Comparison of ENCODE assay signal across 1 cellular context in the genomic region with DNA sequence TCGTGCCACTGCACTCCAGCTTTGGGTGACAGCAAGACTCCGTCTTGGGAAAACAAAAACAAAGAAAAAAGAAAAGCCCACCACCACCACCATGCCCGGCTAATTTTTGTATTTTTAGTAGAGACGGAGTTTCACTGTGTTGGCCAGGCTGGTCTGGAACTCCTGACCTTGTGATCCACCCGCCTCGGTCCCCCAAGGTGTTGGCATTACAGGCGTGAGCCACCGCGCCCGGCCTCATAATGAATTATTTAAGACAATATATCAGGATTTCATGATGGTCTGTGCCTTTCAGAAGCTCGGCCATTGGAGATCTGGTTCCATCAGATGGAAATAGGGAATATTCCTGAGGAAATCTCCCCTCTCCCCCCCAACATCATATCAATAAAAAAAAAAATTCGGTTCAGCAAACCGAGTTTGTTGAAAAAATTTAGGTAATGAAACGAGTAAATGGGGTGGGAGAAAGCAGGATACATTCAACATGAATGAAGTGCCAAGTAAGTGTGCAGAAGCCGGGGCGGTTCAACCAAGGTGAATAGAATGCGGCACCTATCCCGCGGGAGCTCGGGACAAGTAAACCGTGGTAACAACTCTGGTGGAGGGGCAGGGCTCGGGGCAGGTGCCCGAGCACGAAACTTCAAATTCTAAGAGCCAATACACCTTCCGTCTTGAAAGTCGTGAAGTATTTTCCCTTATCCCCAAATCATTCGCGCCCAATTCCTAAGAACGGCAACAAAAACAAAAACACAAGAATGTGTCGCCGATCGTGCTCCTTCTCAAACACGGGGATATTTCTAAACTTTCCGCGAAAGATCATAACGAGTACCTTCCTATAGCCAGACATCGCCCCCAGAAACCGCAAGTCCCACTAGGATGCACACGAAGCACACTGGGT.
A peak's percentile ranks its signal among the peaks of the same experiment; 100 is the strongest.
TF ChIP-seq lines count a peak whose summit lies in the region.

No MANE protein-coding gene starts in this region.

TF ChIP-seq in HEK293, 187 proteins besides CTCF, POLR2A, EP300 and RAD21 (continued from another document and continues in another):
- TF ChIP-seq, protein P1, sequence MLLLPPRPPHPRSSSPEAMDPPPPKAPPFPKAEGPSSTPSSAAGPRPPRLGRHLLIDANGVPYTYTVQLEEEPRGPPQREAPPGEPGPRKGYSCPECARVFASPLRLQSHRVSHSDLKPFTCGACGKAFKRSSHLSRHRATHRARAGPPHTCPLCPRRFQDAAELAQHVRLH (tag by site-specific recombination; IDR thresholded peaks at IDR 0.05), result 0 out of 2 replicates have a peak, but pooled peaks have one; percentile 14
- TF ChIP-seq, protein P2, sequence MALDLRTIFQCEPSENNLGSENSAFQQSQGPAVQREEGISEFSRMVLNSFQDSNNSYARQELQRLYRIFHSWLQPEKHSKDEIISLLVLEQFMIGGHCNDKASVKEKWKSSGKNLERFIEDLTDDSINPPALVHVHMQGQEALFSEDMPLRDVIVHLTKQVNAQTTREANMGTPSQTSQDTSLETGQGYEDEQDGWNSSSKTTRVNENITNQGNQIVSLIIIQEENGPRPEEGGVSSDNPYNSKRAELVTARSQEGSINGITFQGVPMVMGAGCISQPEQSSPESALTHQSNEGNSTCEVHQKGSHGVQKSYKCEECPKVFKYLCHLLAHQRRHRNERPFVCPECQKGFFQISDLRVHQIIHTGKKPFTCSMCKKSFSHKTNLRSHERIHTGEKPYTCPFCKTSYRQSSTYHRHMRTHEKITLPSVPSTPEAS (tag by site-specific recombination; IDR thresholded peaks at IDR 0.05), result no peak
- TF ChIP-seq PATZ1 (tag by site-specific recombination; IDR thresholded peaks at IDR 0.05) (no peak), PRDM2 (tag by site-specific recombination; IDR thresholded peaks at IDR 0.05; ENCODE audit: borderline replicate concordance) (no peak), ZEB2 (tag by site-specific recombination; IDR thresholded peaks at IDR 0.05) (no peak; the same call in 1 of the 2 replicates), ZNF239 (tag by site-specific recombination; IDR thresholded peaks at IDR 0.05) (no peak), ZNF596 (tag by site-specific recombination; IDR thresholded peaks at IDR 0.05) (no peak), GLIS2 (tag by site-specific recombination; IDR thresholded peaks at IDR 0.05) (no peak), ZBTB21 (tag by site-specific recombination; IDR thresholded peaks at IDR 0.05) (peak; percentile 9; the same call in 1 of the 2 replicates), ZNF341 (tag by site-specific recombination; IDR thresholded peaks at IDR 0.05; ENCODE audit: low read depth) (peak; percentile 61), FEZF1 (tag by site-specific recombination; IDR thresholded peaks at IDR 0.05) (no peak), ZNF416 (tag by site-specific recombination; IDR thresholded peaks at IDR 0.05) (no peak), ZNF768 (tag by site-specific recombination; IDR thresholded peaks at IDR 0.05) (no peak), ZNF266 (tag by site-specific recombination; IDR thresholded peaks at IDR 0.05; ENCODE audit: low read depth) (no peak), ZNF629 (tag by site-specific recombination; IDR thresholded peaks at IDR 0.05) (no peak), ZNF692 (tag by site-specific recombination; IDR thresholded peaks at IDR 0.05) (peak; percentile 73), PRDM10 (tag by site-specific recombination; IDR thresholded peaks at IDR 0.05) (peak; percentile 87; the same call in 1 of the 2 replicates), ZNF433 (tag by site-specific recombination; IDR thresholded peaks at IDR 0.05; ENCODE audit: low read depth) (no peak), MYNN (tag by site-specific recombination; IDR thresholded peaks at IDR 0.05; ENCODE audit: borderline replicate concordance) (no peak)
- TF ChIP-seq, protein P3, sequence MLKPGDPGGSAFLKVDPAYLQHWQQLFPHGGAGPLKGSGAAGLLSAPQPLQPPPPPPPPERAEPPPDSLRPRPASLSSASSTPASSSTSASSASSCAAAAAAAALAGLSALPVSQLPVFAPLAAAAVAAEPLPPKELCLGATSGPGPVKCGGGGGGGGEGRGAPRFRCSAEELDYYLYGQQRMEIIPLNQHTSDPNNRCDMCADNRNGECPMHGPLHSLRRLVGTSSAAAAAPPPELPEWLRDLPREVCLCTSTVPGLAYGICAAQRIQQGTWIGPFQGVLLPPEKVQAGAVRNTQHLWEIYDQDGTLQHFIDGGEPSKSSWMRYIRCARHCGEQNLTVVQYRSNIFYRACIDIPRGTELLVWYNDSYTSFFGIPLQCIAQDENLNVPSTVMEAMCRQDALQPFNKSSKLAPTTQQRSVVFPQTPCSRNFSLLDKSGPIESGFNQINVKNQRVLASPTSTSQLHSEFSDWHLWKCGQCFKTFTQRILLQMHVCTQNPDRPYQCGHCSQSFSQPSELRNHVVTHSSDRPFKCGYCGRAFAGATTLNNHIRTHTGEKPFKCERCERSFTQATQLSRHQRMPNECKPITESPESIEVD (tag by site-specific recombination; IDR thresholded peaks at IDR 0.05), result no peak
- TF ChIP-seq, protein P4, sequence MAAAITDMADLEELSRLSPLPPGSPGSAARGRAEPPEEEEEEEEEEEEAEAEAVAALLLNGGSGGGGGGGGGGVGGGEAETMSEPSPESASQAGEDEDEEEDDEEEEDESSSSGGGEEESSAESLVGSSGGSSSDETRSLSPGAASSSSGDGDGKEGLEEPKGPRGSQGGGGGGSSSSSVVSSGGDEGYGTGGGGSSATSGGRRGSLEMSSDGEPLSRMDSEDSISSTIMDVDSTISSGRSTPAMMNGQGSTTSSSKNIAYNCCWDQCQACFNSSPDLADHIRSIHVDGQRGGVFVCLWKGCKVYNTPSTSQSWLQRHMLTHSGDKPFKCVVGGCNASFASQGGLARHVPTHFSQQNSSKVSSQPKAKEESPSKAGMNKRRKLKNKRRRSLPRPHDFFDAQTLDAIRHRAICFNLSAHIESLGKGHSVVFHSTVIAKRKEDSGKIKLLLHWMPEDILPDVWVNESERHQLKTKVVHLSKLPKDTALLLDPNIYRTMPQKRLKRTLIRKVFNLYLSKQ (tag by site-specific recombination; IDR thresholded peaks at IDR 0.05; ENCODE audit: borderline replicate concordance), result no peak
- TF ChIP-seq, protein P5, sequence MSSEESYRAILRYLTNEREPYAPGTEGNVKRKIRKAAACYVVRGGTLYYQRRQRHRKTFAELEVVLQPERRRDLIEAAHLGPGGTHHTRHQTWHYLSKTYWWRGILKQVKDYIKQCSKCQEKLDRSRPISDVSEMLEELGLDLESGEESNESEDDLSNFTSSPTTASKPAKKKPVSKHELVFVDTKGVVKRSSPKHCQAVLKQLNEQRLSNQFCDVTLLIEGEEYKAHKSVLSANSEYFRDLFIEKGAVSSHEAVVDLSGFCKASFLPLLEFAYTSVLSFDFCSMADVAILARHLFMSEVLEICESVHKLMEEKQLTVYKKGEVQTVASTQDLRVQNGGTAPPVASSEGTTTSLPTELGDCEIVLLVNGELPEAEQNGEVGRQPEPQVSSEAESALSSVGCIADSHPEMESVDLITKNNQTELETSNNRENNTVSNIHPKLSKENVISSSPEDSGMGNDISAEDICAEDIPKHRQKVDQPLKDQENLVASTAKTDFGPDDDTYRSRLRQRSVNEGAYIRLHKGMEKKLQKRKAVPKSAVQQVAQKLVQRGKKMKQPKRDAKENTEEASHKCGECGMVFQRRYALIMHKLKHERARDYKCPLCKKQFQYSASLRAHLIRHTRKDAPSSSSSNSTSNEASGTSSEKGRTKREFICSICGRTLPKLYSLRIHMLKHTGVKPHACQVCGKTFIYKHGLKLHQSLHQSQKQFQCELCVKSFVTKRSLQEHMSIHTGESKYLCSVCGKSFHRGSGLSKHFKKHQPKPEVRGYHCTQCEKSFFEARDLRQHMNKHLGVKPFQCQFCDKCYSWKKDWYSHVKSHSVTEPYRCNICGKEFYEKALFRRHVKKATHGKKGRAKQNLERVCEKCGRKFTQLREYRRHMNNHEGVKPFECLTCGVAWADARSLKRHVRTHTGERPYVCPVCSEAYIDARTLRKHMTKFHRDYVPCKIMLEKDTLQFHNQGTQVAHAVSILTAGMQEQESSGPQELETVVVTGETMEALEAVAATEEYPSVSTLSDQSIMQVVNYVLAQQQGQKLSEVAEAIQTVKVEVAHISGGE (tag by site-specific recombination; conservative IDR thresholded peaks at IDR 0.05; ENCODE audit: low read depth), result no peak; the same call in 1 of the 2 replicates
